In the genomic region with DNA sequence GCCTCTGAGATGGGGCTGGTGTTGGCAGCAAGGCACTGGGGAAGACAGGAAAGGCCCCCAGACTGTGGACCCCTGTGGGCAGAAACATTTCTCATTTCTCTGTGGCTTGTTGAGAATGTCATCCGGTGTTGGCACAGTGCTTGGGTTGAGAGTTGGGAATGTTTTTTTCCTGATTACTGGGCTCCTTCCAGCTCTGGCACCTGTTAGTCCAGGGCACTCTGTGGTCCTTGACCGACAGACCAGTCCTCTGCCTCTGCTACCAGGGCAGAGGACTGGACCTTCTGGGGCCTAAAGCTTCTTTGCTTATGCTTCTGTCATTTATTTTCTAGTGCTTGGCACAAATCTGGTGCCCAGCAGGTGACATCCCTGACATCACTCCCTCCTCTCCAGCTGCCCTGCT, we compare ENCODE assay signal across 27 cellular contexts. TPM values are rescaled to one million over a fixed set of nuclear protein-coding genes. Genes with fewer than 3 reads are reported as not detected.
"Had no signal": no experiment of that assay in that cellular context is flagged by ENCODE, and none has a peak within 500 bp of the region (broad histone marks: within the 10 kb centered on the region; RNA-seq: fewer than 3 reads in every experiment).

No MANE protein-coding gene starts in this region.

- H3K36me3 ChIP-seq: heart right ventricle, lower lobe of right lung, ovary, suprapubic skin, upper lobe of left lung had no signal

- H3K4me3 ChIP-seq: dorsolateral prefrontal cortex, heart right ventricle, lower lobe of right lung, ovary, psoas muscle, suprapubic skin, upper lobe of left lung had no signal

- DNase-seq: dorsolateral prefrontal cortex; effector CD4-positive, alpha-beta T cell; foreskin melanocyte; glutamatergic neuron; heart right ventricle; hippocampal formation; left cardiac atrium; left ventricle myocardium superior; lower lobe of right lung; naive thymus-derived CD8-positive, alpha-beta T cell; nephron progenitor cell; nucleus accumbens; ovary; posterior cingulate gyrus; psoas muscle; right cardiac atrium; small intestine; stimulated activated CD4-positive, alpha-beta T cell treated with anti-CD3 and anti-CD28 coated beads, Interleukin-15, amount 100 ng/mL, for 24 hours; stimulated activated CD4-positive, alpha-beta T cell treated with anti-CD3 and anti-CD28 coated beads, Interleukin-2, amount 100 ng/mL, for 48 hours; stimulated activated naive CD4-positive, alpha-beta T cell; stimulated activated naive CD8-positive, alpha-beta T cell treated with anti-CD3 and anti-CD28 coated beads, Interleukin-15, amount 100 ng/mL, for 72 hours; upper lobe of left lung had no signal

- H3K4me1 ChIP-seq: heart right ventricle, lower lobe of right lung, psoas muscle, suprapubic skin, upper lobe of left lung had no signal

- H3K27me3 ChIP-seq: ovary, upper lobe of left lung had no signal

- ATAC-seq: heart right ventricle; left cardiac atrium; left ventricle myocardium superior; lower lobe of right lung; naive thymus-derived CD8-positive, alpha-beta T cell; psoas muscle; right cardiac atrium; stimulated activated naive CD8-positive, alpha-beta T cell treated with anti-CD3 and anti-CD28 coated beads, Interleukin-15, amount 100 ng/mL, for 72 hours had no signal

- H3K27ac ChIP-seq: dorsolateral prefrontal cortex, heart right ventricle, lower lobe of right lung, ovary, psoas muscle, suprapubic skin, upper lobe of left lung had no signal

- H3K9me3 ChIP-seq: heart right ventricle, lower lobe of right lung, ovary, psoas muscle, suprapubic skin, upper lobe of left lung had no signal

RNA-seq across cellular contexts. Expression of a gene that starts 4.8 kb away (rescaled TPM):
- total RNA-seq: dorsolateral prefrontal cortex; heart right ventricle; kidney epithelial cell; left cardiac atrium; left ventricle myocardium superior; lower lobe of right lung; mesenteric fat pad; myocyte; naive thymus-derived CD8-positive, alpha-beta T cell; ovary; psoas muscle; renal cortical epithelial cell; right cardiac atrium; upper lobe of left lung had no signal
- polyA plus RNA-seq: heart right ventricle; naive thymus-derived CD8-positive, alpha-beta T cell; ovary; psoas muscle; right cardiac atrium; small intestine had no signal

RNA-seq across cellular contexts. Expression of a gene that starts 28.3 kb away (rescaled TPM):
- total RNA-seq: dorsolateral prefrontal cortex; heart right ventricle; kidney epithelial cell; left cardiac atrium; left ventricle myocardium superior; lower lobe of right lung; mesenteric fat pad; myocyte; naive thymus-derived CD8-positive, alpha-beta T cell; ovary; psoas muscle; renal cortical epithelial cell; right cardiac atrium; upper lobe of left lung had no signal
- polyA plus RNA-seq: heart right ventricle; naive thymus-derived CD8-positive, alpha-beta T cell; ovary; psoas muscle; right cardiac atrium; small intestine had no signal

RNA-seq across cellular contexts. Expression of a gene that starts 33.8 kb away (rescaled TPM):
- total RNA-seq: dorsolateral prefrontal cortex; heart right ventricle; left cardiac atrium; left ventricle myocardium superior; mesenteric fat pad; myocyte; naive thymus-derived CD8-positive, alpha-beta T cell; ovary; psoas muscle; right cardiac atrium had no signal
- polyA plus RNA-seq: naive thymus-derived CD8-positive, alpha-beta T cell; ovary; right cardiac atrium had no signal

RNA-seq across cellular contexts. Expression of a gene that starts 41.7 kb away (rescaled TPM):
- total RNA-seq: dorsolateral prefrontal cortex; heart right ventricle; kidney epithelial cell; left cardiac atrium; left ventricle myocardium superior; lower lobe of right lung; mesenteric fat pad; myocyte; naive thymus-derived CD8-positive, alpha-beta T cell; ovary; psoas muscle; renal cortical epithelial cell; right cardiac atrium; upper lobe of left lung had no signal
- polyA plus RNA-seq: heart right ventricle; naive thymus-derived CD8-positive, alpha-beta T cell; ovary; psoas muscle; right cardiac atrium; small intestine had no signal

RNA-seq across cellular contexts. Expression of a gene that starts 59.4 kb away (rescaled TPM):
- total RNA-seq: dorsolateral prefrontal cortex; heart right ventricle; left cardiac atrium; left ventricle myocardium superior; lower lobe of right lung; mesenteric fat pad; myocyte; naive thymus-derived CD8-positive, alpha-beta T cell; renal cortical epithelial cell; right cardiac atrium; suprapubic skin; upper lobe of left lung had no signal
- polyA plus RNA-seq: naive thymus-derived CD8-positive, alpha-beta T cell; ovary had no signal
